ENCODE assay signal across 1 cellular context in genomic region chr11:46694095-46694494, GRCh38.
A peak's percentile ranks its signal among the peaks of the same experiment; 100 is the strongest.
TF ChIP-seq lines count a peak whose summit lies in the region.

No MANE protein-coding gene starts in this region.

TF ChIP-seq in HepG2, 621 proteins besides CTCF, POLR2A, EP300 and RAD21:
- TF ChIP-seq FOXP4 (CRISPR knock-in tag; IDR thresholded peaks at IDR 0.05), result no peak
- TF ChIP-seq ZNF251 (CRISPR knock-in tag; IDR thresholded peaks at IDR 0.05), result no peak
- no peak for TF ChIP-seq ZNF44 (CRISPR knock-in tag; IDR thresholded peaks at IDR 0.05)
- peak; percentile 19 for TF ChIP-seq AGO2 (optimal IDR thresholded peaks at IDR 0.05; ENCODE audit: low read depth, low read length)
- TF ChIP-seq HNRNPLL (IDR thresholded peaks at IDR 0.05; ENCODE audit: low read depth, low read length, poor library complexity, severe bottlenecking), result no peak
- no peak for TF ChIP-seq ATM (IDR thresholded peaks at IDR 0.05; ENCODE audit: borderline replicate concordance)
